Comparison of ENCODE assay signal across 1 cellular context in genomic region chr4:7103599-7104365, GRCh38.
TF ChIP-seq lines count a peak whose summit lies in the region.

No MANE protein-coding gene starts in this region.

TF ChIP-seq in HepG2, 621 proteins besides CTCF, POLR2A, EP300 and RAD21 (continued from another document and continues in another):
- TF ChIP-seq REXO4 (CRISPR knock-in tag; IDR thresholded peaks at IDR 0.05; ENCODE audit: borderline replicate concordance) = no peak
- TF ChIP-seq ZNF512B (CRISPR knock-in tag; IDR thresholded peaks at IDR 0.05; ENCODE audit: borderline replicate concordance) = no peak
- TF ChIP-seq SP5 (CRISPR knock-in tag; IDR thresholded peaks at IDR 0.05; ENCODE audit: borderline replicate concordance, low read depth) = peak; percentile 91
- no peak for TF ChIP-seq CEBPZ (IDR thresholded peaks at IDR 0.05; ENCODE audit: low read length)
- TF ChIP-seq AKAP8 (CRISPR knock-in tag; IDR thresholded peaks at IDR 0.05) = no peak
- TF ChIP-seq KDM4B (CRISPR knock-in tag; IDR thresholded peaks at IDR 0.05) = no peak
- TF ChIP-seq ZNF75D (CRISPR knock-in tag; IDR thresholded peaks at IDR 0.05; ENCODE audit: borderline replicate concordance) = no peak
- no peak for TF ChIP-seq PBX3 (CRISPR knock-in tag; IDR thresholded peaks at IDR 0.05; ENCODE audit: borderline replicate concordance)
- no peak for TF ChIP-seq GLMP (CRISPR knock-in tag; IDR thresholded peaks at IDR 0.05; ENCODE audit: borderline replicate concordance)
- no peak for TF ChIP-seq SRSF9 (IDR thresholded peaks at IDR 0.05; ENCODE audit: borderline replicate concordance, insufficient read depth, low read depth, low read length, poor library complexity, severe bottlenecking)
- TF ChIP-seq BRD4 (CRISPR knock-in tag; IDR thresholded peaks at IDR 0.05) = peak; percentile 69; the same call in 1 of the 2 replicates
- peak; percentile 85 for TF ChIP-seq ZNF263 (CRISPR knock-in tag; IDR thresholded peaks at IDR 0.05)
- TF ChIP-seq TOE1 (CRISPR knock-in tag; IDR thresholded peaks at IDR 0.05) = no peak
- TF ChIP-seq HMGXB4 (CRISPR knock-in tag; IDR thresholded peaks at IDR 0.05; ENCODE audit: borderline replicate concordance in 1 of 2, low read depth in 1 of 2) = peak; percentile 26 to 29; a peak in 1 of 4 replicates
- TF ChIP-seq ZBTB44 (CRISPR knock-in tag; IDR thresholded peaks at IDR 0.05) = no peak
- TF ChIP-seq ZNF44 (CRISPR knock-in tag; IDR thresholded peaks at IDR 0.05) = no peak
- no peak for TF ChIP-seq RCOR2 (CRISPR knock-in tag; IDR thresholded peaks at IDR 0.05)
- TF ChIP-seq MEIS1 (CRISPR knock-in tag; IDR thresholded peaks at IDR 0.05; ENCODE audit: borderline replicate concordance) = no peak
- peak; percentile 65; the same call in 1 of the 2 replicates for TF ChIP-seq ZNF501 (CRISPR knock-in tag; IDR thresholded peaks at IDR 0.05)
- no peak for TF ChIP-seq AGO2 (optimal IDR thresholded peaks at IDR 0.05; ENCODE audit: low read depth, low read length)
- no peak for TF ChIP-seq ZHX2 (IDR thresholded peaks at IDR 0.05; ENCODE audit: low read depth)
- no peak for TF ChIP-seq ZHX2 (CRISPR knock-in tag; IDR thresholded peaks at IDR 0.05; ENCODE audit: borderline replicate concordance)
- no peak for TF ChIP-seq ZBTB42 (CRISPR knock-in tag; IDR thresholded peaks at IDR 0.05)
- no peak for TF ChIP-seq RERE (CRISPR knock-in tag; IDR thresholded peaks at IDR 0.05; ENCODE audit: low read depth)
